ENCODE assay signal across 2 cellular contexts in genomic region chr9:86201474-86202337, GRCh38.
TF ChIP-seq lines count a peak whose summit lies in the region.

No MANE protein-coding gene starts in this region.

TF ChIP-seq in HCT116, 20 proteins besides CTCF, POLR2A, EP300 and RAD21 (continued from another document):
- TF ChIP-seq CEBPB (IDR thresholded peaks at IDR 0.05; ENCODE audit: low read depth) (no peak), ELF1 (IDR thresholded peaks at IDR 0.05; ENCODE audit: borderline replicate concordance, low read depth) (no peak), EZH2phosphoT487 (IDR thresholded peaks at IDR 0.05; ENCODE audit: borderline replicate concordance) (no peak), ZFX (IDR thresholded peaks at IDR 0.05) (no peak), EGR1 (IDR thresholded peaks at IDR 0.05; ENCODE audit: low read depth) (no peak), EZH2 (IDR thresholded peaks at IDR 0.05) (no peak), ZBTB33 (IDR thresholded peaks at IDR 0.05; ENCODE audit: extremely low read depth, insufficient replicate concordance, low read length) (no peak), SRF (IDR thresholded peaks at IDR 0.05; ENCODE audit: low read depth) (no peak), MAX (IDR thresholded peaks at IDR 0.05) (no peak), JUND (IDR thresholded peaks at IDR 0.05) (no peak), SIN3A (IDR thresholded peaks at IDR 0.05; ENCODE audit: low read depth) (no peak), ZNF274 (IDR thresholded peaks at IDR 0.05; ENCODE audit: low read depth, low read length) (no peak), FOSL1 (IDR thresholded peaks at IDR 0.05; ENCODE audit: low read depth) (no peak)
- TF ChIP-seq, protein P1, sequence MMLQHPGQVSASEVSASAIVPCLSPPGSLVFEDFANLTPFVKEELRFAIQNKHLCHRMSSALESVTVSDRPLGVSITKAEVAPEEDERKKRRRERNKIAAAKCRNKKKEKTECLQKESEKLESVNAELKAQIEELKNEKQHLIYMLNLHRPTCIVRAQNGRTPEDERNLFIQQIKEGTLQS (IDR thresholded peaks at IDR 0.05) = no peak
- TF ChIP-seq, protein P2, sequence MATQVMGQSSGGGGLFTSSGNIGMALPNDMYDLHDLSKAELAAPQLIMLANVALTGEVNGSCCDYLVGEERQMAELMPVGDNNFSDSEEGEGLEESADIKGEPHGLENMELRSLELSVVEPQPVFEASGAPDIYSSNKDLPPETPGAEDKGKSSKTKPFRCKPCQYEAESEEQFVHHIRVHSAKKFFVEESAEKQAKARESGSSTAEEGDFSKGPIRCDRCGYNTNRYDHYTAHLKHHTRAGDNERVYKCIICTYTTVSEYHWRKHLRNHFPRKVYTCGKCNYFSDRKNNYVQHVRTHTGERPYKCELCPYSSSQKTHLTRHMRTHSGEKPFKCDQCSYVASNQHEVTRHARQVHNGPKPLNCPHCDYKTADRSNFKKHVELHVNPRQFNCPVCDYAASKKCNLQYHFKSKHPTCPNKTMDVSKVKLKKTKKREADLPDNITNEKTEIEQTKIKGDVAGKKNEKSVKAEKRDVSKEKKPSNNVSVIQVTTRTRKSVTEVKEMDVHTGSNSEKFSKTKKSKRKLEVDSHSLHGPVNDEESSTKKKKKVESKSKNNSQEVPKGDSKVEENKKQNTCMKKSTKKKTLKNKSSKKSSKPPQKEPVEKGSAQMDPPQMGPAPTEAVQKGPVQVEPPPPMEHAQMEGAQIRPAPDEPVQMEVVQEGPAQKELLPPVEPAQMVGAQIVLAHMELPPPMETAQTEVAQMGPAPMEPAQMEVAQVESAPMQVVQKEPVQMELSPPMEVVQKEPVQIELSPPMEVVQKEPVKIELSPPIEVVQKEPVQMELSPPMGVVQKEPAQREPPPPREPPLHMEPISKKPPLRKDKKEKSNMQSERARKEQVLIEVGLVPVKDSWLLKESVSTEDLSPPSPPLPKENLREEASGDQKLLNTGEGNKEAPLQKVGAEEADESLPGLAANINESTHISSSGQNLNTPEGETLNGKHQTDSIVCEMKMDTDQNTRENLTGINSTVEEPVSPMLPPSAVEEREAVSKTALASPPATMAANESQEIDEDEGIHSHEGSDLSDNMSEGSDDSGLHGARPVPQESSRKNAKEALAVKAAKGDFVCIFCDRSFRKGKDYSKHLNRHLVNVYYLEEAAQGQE (IDR thresholded peaks at IDR 0.05; ENCODE audit: low read depth) = no peak

TF ChIP-seq in GM12878, 131 proteins besides CTCF, POLR2A, EP300 and RAD21 (continued from another document):
- TF ChIP-seq, protein P3, sequence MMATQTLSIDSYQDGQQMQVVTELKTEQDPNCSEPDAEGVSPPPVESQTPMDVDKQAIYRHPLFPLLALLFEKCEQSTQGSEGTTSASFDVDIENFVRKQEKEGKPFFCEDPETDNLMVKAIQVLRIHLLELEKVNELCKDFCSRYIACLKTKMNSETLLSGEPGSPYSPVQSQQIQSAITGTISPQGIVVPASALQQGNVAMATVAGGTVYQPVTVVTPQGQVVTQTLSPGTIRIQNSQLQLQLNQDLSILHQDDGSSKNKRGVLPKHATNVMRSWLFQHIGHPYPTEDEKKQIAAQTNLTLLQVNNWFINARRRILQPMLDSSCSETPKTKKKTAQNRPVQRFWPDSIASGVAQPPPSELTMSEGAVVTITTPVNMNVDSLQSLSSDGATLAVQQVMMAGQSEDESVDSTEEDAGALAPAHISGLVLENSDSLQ (IDR thresholded peaks at IDR 0.05) = no peak
- TF ChIP-seq BMI1 (IDR thresholded peaks at IDR 0.05; ENCODE audit: borderline replicate concordance) (no peak), LARP7 (IDR thresholded peaks at IDR 0.05) (no peak), ESRRA (IDR thresholded peaks at IDR 0.05; ENCODE audit: low read length) (no peak), BACH1 (IDR thresholded peaks at IDR 0.05; ENCODE audit: borderline replicate concordance) (no peak), BCL11A (IDR thresholded peaks at IDR 0.05; ENCODE audit: low read depth, low read length) (no peak)
- TF ChIP-seq, protein P1 (IDR thresholded peaks at IDR 0.05; ENCODE audit: borderline replicate concordance, extremely low read depth, low read depth, low read length) = no peak
- TF ChIP-seq, protein P4, sequence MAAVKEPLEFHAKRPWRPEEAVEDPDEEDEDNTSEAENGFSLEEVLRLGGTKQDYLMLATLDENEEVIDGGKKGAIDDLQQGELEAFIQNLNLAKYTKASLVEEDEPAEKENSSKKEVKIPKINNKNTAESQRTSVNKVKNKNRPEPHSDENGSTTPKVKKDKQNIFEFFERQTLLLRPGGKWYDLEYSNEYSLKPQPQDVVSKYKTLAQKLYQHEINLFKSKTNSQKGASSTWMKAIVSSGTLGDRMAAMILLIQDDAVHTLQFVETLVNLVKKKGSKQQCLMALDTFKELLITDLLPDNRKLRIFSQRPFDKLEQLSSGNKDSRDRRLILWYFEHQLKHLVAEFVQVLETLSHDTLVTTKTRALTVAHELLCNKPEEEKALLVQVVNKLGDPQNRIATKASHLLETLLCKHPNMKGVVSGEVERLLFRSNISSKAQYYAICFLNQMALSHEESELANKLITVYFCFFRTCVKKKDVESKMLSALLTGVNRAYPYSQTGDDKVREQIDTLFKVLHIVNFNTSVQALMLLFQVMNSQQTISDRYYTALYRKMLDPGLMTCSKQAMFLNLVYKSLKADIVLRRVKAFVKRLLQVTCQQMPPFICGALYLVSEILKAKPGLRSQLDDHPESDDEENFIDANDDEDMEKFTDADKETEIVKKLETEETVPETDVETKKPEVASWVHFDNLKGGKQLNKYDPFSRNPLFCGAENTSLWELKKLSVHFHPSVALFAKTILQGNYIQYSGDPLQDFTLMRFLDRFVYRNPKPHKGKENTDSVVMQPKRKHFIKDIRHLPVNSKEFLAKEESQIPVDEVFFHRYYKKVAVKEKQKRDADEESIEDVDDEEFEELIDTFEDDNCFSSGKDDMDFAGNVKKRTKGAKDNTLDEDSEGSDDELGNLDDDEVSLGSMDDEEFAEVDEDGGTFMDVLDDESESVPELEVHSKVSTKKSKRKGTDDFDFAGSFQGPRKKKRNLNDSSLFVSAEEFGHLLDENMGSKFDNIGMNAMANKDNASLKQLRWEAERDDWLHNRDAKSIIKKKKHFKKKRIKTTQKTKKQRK (IDR thresholded peaks at IDR 0.05; ENCODE audit: low read depth, low read length) = no peak
TF ChIP-seq in GM12878: peak in this region for 0.
